17 cellular contexts compared by ENCODE assay signal in the genomic region with DNA sequence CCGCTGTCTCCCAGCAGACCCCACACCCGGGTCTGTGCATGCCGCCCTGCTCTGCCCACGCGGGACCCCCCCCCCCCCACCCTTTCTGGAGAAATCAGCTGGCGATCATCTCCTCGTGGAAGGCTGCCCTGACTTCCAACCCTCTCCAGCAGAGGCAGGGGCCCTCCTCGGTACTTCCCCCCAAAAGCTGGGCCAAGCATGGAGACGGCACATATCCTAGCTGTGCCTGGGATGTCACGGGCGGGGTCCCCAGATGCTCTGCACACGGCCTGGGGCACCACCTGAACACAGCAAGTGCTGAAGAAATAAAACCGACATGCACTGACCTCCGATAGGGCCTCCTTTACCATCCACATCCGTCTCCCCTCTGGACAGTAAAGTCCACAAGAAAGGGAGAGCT.
DNase-seq lines count a peak whose midpoint lies in the region; ATAC-seq and TF ChIP-seq lines count a peak whose summit lies in the region.
"Had no signal": no experiment of that assay in that cellular context is flagged by ENCODE, and none has a peak within 500 bp of the region (broad histone marks: within the 10 kb centered on the region; RNA-seq: fewer than 3 reads in every experiment).

No MANE protein-coding gene starts in this region.

- POLR2A ChIA-PET in IMR-90 (lab: Charles Lee; ENCODE audit: unreplicated experiment) = no interaction called here

- no TSS peak for BruUV-seq in IMR-90 (replicated peaks; lab: Mats Ljungman, UMichigan)

- peak overlapping the region; percentile 79 for H2AFZ ChIP-seq in IMR-90 (replicated peaks; ENCODE audit: low read length, poor library complexity)

- peak overlapping the region; percentile 25 for H3K23ac ChIP-seq in IMR-90 (ENCODE audit: low read depth, low read length)

- peak overlapping the region; percentile 6 for H2AK9ac ChIP-seq in IMR-90 (replicated peaks; ENCODE audit: low read depth, low read length, poor library complexity)

- DNase-seq in IMR-90 (no peak), adipocyte (ENCODE audit: low read depth) (no peak), islet precursor cell (peak; percentile 34), sigmoid colon (no peak), NCI-H1694 (lab: John Stamatoyannopoulos, UW) (no peak), NCI-H1092 (lab: John Stamatoyannopoulos, UW) (no peak)
- no peak for DNase-seq in stimulated activated CD4-positive, alpha-beta T cell treated with anti-CD3 and anti-CD28 coated beads, Interleukin-2, amount 100 ng/mL, for 24 hours
- DNase-seq: ACHN; COR-L47; DMS53; HFFc6; NCI-H1105 treated with DMSO at 0.1 percent for 48 hours; NCI-H1930; NK-92 treated with Interleukin-12 subunit alpha and Interleukin-12 subunit beta, amount 100 ng/mL, for 24 hours; RPMI8226 had no signal

- H2BK15ac ChIP-seq in IMR-90 (ENCODE audit: low read depth, low read length) = peak overlapping the region; percentile 39; the same call in 1 of the 3 replicates

- no peak for TF ChIP-seq RAD21 in IMR-90 (IDR thresholded peaks at IDR 0.05; ENCODE audit: low read length)

- H3K56ac ChIP-seq in IMR-90 (ENCODE audit: extremely low read depth, insufficient read depth, low read length) = 0 out of 2 replicates have a peak overlapping the region, but pooled peaks have one; percentile 1

- CTCF ChIA-PET in IMR-90 (lab: Yijun Ruan, JAX) = no interaction called here

- TF ChIP-seq EP300 in sigmoid colon (IDR thresholded peaks at IDR 0.05) = no peak

- dilution Hi-C loops in IMR-90 (cut with HindIII; ENCODE audit: low sequenced_read_pairs, unreplicated experiment) = no loop called here

- H3K27me3 ChIP-seq in IMR-90 (ENCODE audit: control insufficient read depth, insufficient read depth, low read length) (no peaks in the 10 kb centered on the region), adipocyte (replicated peaks; ENCODE audit: control insufficient read depth, insufficient read depth, low read length) (no peaks in the 10 kb centered on the region), sigmoid colon (no peaks in the 10 kb centered on the region)
- H3K27me3 ChIP-seq: SJSA1 had no signal

- H3K27ac ChIP-seq in IMR-90 (ENCODE audit: insufficient read depth, low read length) (peak overlapping the region; percentile 82), sigmoid colon (peak overlapping the region; percentile 27 to 74 (median 46))
- H3K27ac ChIP-seq: SJSA1 had no signal

- in situ Hi-C loops in IMR-90 (cut with MboI; ENCODE audit: low sequenced_read_pairs) = no loop called here

- H3K79me1 ChIP-seq in IMR-90 (ENCODE audit: low read depth in 1 of 2, low read length in 2 of 2) = peaks cover 32 to 96% of the 10 kb centered on the region in 2 experiments

- peaks cover 22% of the 10 kb centered on the region for H4K20me1 ChIP-seq in IMR-90 (ENCODE audit: insufficient read depth, low read length)

- peak overlapping the region; percentile 14 to 86; a peak in 3 of 4 replicates for H4K8ac ChIP-seq in IMR-90 (ENCODE audit: low read depth in 2 of 2, low read length in 2 of 2)

- 0 out of 2 replicates have a peak overlapping the region, but pooled peaks have one; percentile 8 for H2BK20ac ChIP-seq in IMR-90 (ENCODE audit: low read depth, low read length)

- peak overlapping the region; percentile 92 for H3K14ac ChIP-seq in IMR-90 (replicated peaks; ENCODE audit: low read depth, low read length)

- peak overlapping the region; percentile 83 for H2AK5ac ChIP-seq in IMR-90 (ENCODE audit: low read depth, low read length)

- H2BK120ac ChIP-seq in IMR-90 (ENCODE audit: low read depth, low read length) = peak overlapping the region; percentile 82

- H3K4me1 ChIP-seq in IMR-90 (ENCODE audit: control insufficient read depth, insufficient read depth, low read length) = peaks cover 22% of the 10 kb centered on the region
- peaks cover 50% of the 10 kb centered on the region for H3K4me1 ChIP-seq in adipocyte (ENCODE audit: control insufficient read depth, insufficient read depth, low read length)
- peaks cover 0 to 50% (median 40%) of the 10 kb centered on the region in 4 donors for H3K4me1 ChIP-seq in sigmoid colon

- H3K9ac ChIP-seq in IMR-90 (ENCODE audit: low read depth, low read length) = peak overlapping the region; percentile 63
- H3K9ac ChIP-seq in adipocyte (ENCODE audit: low read length) = peak overlapping the region; percentile 63

- peak overlapping the region; percentile 72 for H4K91ac ChIP-seq in IMR-90 (ENCODE audit: insufficient read depth, low read depth, low read length)

- peak overlapping the region; percentile 71 for H3K4ac ChIP-seq in IMR-90 (ENCODE audit: low read depth, low read length)

- intact Hi-C loops in IMR-90 (cut with micrococcal nuclease) (no loop called here), sigmoid colon (cut with DNase I) (no loop called here)

- no peaks in the 10 kb centered on the region for H3K9me3 ChIP-seq in IMR-90 (ENCODE audit: control insufficient read depth, insufficient read depth, low read length)
- H3K9me3 ChIP-seq in adipocyte (ENCODE audit: control insufficient read depth, low read length) = no peaks in the 10 kb centered on the region
- H3K9me3 ChIP-seq in sigmoid colon = no peaks in the 10 kb centered on the region
- H3K9me3 ChIP-seq: SJSA1 had no signal

- H3K18ac ChIP-seq in IMR-90 (ENCODE audit: low read depth, low read length) = peak overlapping the region; percentile 63

- peak overlapping the region; percentile 41; the same call in 1 of the 2 replicates for H4K5ac ChIP-seq in IMR-90 (ENCODE audit: low read depth, low read length)

- peak overlapping the region; percentile 77 for H3K4me2 ChIP-seq in IMR-90 (ENCODE audit: low read depth, low read length)

- H3K9me1 ChIP-seq in IMR-90 (ENCODE audit: insufficient read depth, low read length) = peaks cover 45% of the 10 kb centered on the region

- ATAC-seq in IMR-90 (ENCODE audit: low read depth) (no peak), HG03457 (IDR thresholded peaks at IDR 0.05; ENCODE audit: unreplicated experiment) (no peak)

- TF ChIP-seq POLR2A in IMR-90 (IDR thresholded peaks at IDR 0.05; ENCODE audit: low read depth, low read length) (no peak), sigmoid colon (IDR thresholded peaks at IDR 0.05) (no peak)

- H3K36me3 ChIP-seq in IMR-90 (ENCODE audit: control insufficient read depth, insufficient read depth, low read length) (0 out of 2 replicates have a peak, but pooled peaks cover 1% of the 10 kb centered on the region), adipocyte (ENCODE audit: control insufficient read depth, insufficient read depth, low read length, severe bottlenecking) (no peaks in the 10 kb centered on the region), sigmoid colon (no peaks in the 10 kb centered on the region)

- TF ChIP-seq CTCF in IMR-90 (conservative IDR thresholded peaks at IDR 0.05; ENCODE audit: low read depth, low read length) = no peak
- TF ChIP-seq CTCF in sigmoid colon (IDR thresholded peaks at IDR 0.05) = no peak

- peak overlapping the region; percentile 57 for H2BK5ac ChIP-seq in IMR-90 (ENCODE audit: low read depth, low read length, poor library complexity, severe bottlenecking)

- WGBS in IMR-90 (ENCODE audit: extremely low coverage in 2 of 2, insufficient read length in 1 of 2), 2 experiments = no CpG with 5 or more reads among the region's 15 CpGs
- WGBS in sigmoid colon, 2 donors = 86 to 90% methylated on average over 15 of the region's 15 CpGs

- H3K4me3 ChIP-seq in IMR-90 (ENCODE audit: insufficient read depth, low read depth, low read length) = no peak overlapping the region
- H3K4me3 ChIP-seq in adipocyte (ENCODE audit: low read length) = peak overlapping the region; percentile 62
- no peak overlapping the region for H3K4me3 ChIP-seq in sigmoid colon
- H3K4me3 ChIP-seq: SJSA1 had no signal

TF ChIP-seq in IMR-90, 13 proteins besides CTCF, POLR2A, EP300 and RAD21:
- TF ChIP-seq FOS (IDR thresholded peaks at IDR 0.05; ENCODE audit: low read depth, low read length) = no peak
- no peak for TF ChIP-seq NFE2L2 (IDR thresholded peaks at IDR 0.05; ENCODE audit: low read depth, low read length)
- no peak for TF ChIP-seq MXI1 (IDR thresholded peaks at IDR 0.05; ENCODE audit: borderline replicate concordance, low read depth, low read length)
- TF ChIP-seq, protein P1, sequence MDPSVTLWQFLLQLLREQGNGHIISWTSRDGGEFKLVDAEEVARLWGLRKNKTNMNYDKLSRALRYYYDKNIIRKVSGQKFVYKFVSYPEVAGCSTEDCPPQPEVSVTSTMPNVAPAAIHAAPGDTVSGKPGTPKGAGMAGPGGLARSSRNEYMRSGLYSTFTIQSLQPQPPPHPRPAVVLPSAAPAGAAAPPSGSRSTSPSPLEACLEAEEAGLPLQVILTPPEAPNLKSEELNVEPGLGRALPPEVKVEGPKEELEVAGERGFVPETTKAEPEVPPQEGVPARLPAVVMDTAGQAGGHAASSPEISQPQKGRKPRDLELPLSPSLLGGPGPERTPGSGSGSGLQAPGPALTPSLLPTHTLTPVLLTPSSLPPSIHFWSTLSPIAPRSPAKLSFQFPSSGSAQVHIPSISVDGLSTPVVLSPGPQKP (IDR thresholded peaks at IDR 0.05; ENCODE audit: borderline replicate concordance, low read depth, low read length) = no peak
- no peak for TF ChIP-seq RCOR1 (IDR thresholded peaks at IDR 0.05; ENCODE audit: insufficient replicate concordance, low read length)
- no peak for TF ChIP-seq BHLHE40 (IDR thresholded peaks at IDR 0.05; ENCODE audit: low read depth, low read length)
- TF ChIP-seq RFX5 (IDR thresholded peaks at IDR 0.05; ENCODE audit: low read depth, low read length) = no peak
- no peak for TF ChIP-seq SMC3 (IDR thresholded peaks at IDR 0.05; ENCODE audit: low read depth, low read length)
- no peak for TF ChIP-seq CEBPB (IDR thresholded peaks at IDR 0.05; ENCODE audit: low read depth, low read length)
- TF ChIP-seq, protein P2, sequence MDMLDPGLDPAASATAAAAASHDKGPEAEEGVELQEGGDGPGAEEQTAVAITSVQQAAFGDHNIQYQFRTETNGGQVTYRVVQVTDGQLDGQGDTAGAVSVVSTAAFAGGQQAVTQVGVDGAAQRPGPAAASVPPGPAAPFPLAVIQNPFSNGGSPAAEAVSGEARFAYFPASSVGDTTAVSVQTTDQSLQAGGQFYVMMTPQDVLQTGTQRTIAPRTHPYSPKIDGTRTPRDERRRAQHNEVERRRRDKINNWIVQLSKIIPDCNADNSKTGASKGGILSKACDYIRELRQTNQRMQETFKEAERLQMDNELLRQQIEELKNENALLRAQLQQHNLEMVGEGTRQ (IDR thresholded peaks at IDR 0.05; ENCODE audit: low read depth, low read length) = no peak
TF ChIP-seq in IMR-90: peak in this region for 0.
